In the genomic region with DNA sequence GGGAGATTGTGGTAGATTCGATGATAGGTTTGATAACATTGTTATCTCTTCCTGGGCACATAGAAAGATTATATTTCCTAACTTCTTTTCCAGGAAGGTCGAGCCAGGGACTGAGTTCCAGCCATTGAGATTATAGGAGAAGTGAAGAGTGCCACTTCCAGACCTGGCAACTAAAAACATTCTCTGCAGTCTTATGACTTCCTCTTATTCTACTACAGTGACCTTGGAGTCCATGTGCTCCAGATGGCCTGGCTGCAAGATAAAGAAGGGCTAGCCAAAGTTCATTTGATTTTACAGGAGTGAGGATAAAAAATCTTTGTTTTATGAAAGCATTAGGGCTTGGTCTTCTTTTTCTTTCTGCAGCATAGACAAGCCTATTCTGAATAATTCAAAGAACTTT, we compare ENCODE assay signal across 18 cellular contexts.
A peak's percentile ranks its signal among the peaks of the same experiment; 100 is the strongest.
DNase-seq lines count a peak whose midpoint lies in the region; ATAC-seq, FAIRE-seq and TF ChIP-seq lines count a peak whose summit lies in the region.
"Had no signal": no experiment of that assay in that cellular context is flagged by ENCODE, and none has a peak within 500 bp of the region (broad histone marks: within the 10 kb centered on the region; RNA-seq: fewer than 3 reads in every experiment).

No MANE protein-coding gene starts in this region.

- H3K4me1 ChIP-seq in H1 (replicated peaks in 1 of 4; ENCODE audit: control insufficient read depth in 3 of 4, insufficient read depth in 4 of 4, low read length in 3 of 4): 0 out of 7 replicates have a peak, but pooled peaks cover 0 to 2% (median 0%) of the 10 kb centered on the region in 4 experiments

- H3K56ac ChIP-seq in H1 (replicated peaks; ENCODE audit: insufficient read length, low read depth, low read length): no peak overlapping the region

- H3K79me1 ChIP-seq in H1 (ENCODE audit: low read depth, low read length): no peaks in the 10 kb centered on the region

- TF ChIP-seq EP300 in H1 (IDR thresholded peaks at IDR 0.05; ENCODE audit: borderline replicate concordance in 1 of 2, low read depth in 2 of 2, low read length in 2 of 2): no peak

- H4K8ac ChIP-seq in H1 (ENCODE audit: extremely low read depth, insufficient read depth, low read length): no peak overlapping the region

- no peak overlapping the region for H3K27ac ChIP-seq in H1 (ENCODE audit: low read depth, low read length)

- no peak overlapping the region for H3K4ac ChIP-seq in H1 (replicated peaks; ENCODE audit: insufficient read length, low read depth, low read length)

- H4K91ac ChIP-seq in H1 (replicated peaks; ENCODE audit: insufficient read length, low read length): no peak overlapping the region

- 100% methylated on average over 2 of the region's 2 CpGs; no CpG with 5 or more reads in 1 of the 2 experiments for WGBS in H1 (ENCODE audit: extremely low coverage in 1 of 2, insufficient coverage in 1 of 2, insufficient read length in 1 of 2, insufficient replicate concordance in 2 of 2, low coverage in 1 of 2, low lambda C conversion rate in 2 of 2, missing lambda C conversion rate in 1 of 2), 2 experiments

- no peak overlapping the region for H3K14ac ChIP-seq in H1 (ENCODE audit: insufficient read length)

- POLR2A ChIA-PET in H1 (lab: Charles Lee; ENCODE audit: partially characterized antibody): no interaction called here

- no peaks in the 10 kb centered on the region for H3K27me3 ChIP-seq in H1 (replicated peaks in 1 of 4; ENCODE audit: control insufficient read depth in 3 of 4, extremely low read depth in 1 of 4, insufficient read depth in 3 of 4, low read length in 3 of 4)

- no peak for TF ChIP-seq CTCF in H1 (IDR thresholded peaks at IDR 0.05; ENCODE audit: control extremely low read depth in 1 of 3, insufficient read depth in 1 of 3, low read depth in 1 of 3, low read length in 3 of 3)
- TF ChIP-seq CTCF in GM20000 (IDR thresholded peaks at IDR 0.05; ENCODE audit: extremely low read depth, missing control alignments): no peak

- H2BK15ac ChIP-seq in H1 (ENCODE audit: low read length): no peak overlapping the region

- H2BK20ac ChIP-seq in H1 (ENCODE audit: low read length): 0 out of 2 replicates have a peak overlapping the region, but pooled peaks have one; percentile 27

- no peak overlapping the region for H3K23ac ChIP-seq in H1 (ENCODE audit: insufficient read length)

- no peaks in the 10 kb centered on the region for H4K20me1 ChIP-seq in H1 (replicated peaks in 1 of 2; ENCODE audit: control insufficient read depth in 1 of 2, insufficient read depth in 2 of 2, low read length in 2 of 2)

- CTCF ChIA-PET in H1 (lab: Charles Lee; ENCODE audit: partially characterized antibody): no interaction called here

- H2AK5ac ChIP-seq in H1 (ENCODE audit: low read depth, low read length): no peak overlapping the region

- DNase-seq in GF-D8 (lab: John Stamatoyannopoulos, UW) (peak; percentile 82), NCI-H446 treated with DMSO at 0.1 percent for 48 hours (lab: John Stamatoyannopoulos, UW) (peak; percentile 36), H1 (ENCODE audit: low read depth in 1 of 2, low spot score in 2 of 2) (no peak), pulmonary artery endothelial cell (ENCODE audit: low read depth, low spot score) (peak; percentile 49), NCI-H2196 (lab: John Stamatoyannopoulos, UW; ENCODE audit: unreplicated experiment) (no peak), GM20000 (ENCODE audit: low spot score) (no peak)
- DNase-seq: Calu3; CD4-positive, alpha-beta T cell; DND-41; IMR-90; NCI-H1436 treated with DMSO at 0.1 percent for 48 hours; NCI-H2107; NCI-H774; SIG-M5; SW 1271 had no signal

- no peak overlapping the region for H3K4me2 ChIP-seq in H1 (ENCODE audit: insufficient read depth in 1 of 2, low read depth in 2 of 2, low read length in 2 of 2)

- H3K79me2 ChIP-seq in H1 (ENCODE audit: control insufficient read depth in 1 of 2, insufficient read depth in 2 of 2, low read length in 2 of 2): no peaks in the 10 kb centered on the region

- H4K5ac ChIP-seq in H1 (ENCODE audit: insufficient read length, low read depth, low read length): no peak overlapping the region

- H3K18ac ChIP-seq in H1 (ENCODE audit: extremely low read depth, low read length): no peak overlapping the region

- no peak overlapping the region for H3K4me3 ChIP-seq in H1 (ENCODE audit: extremely low read depth in 1 of 4, insufficient read depth in 2 of 4, low read depth in 3 of 4, low read length in 4 of 4)
- H3K4me3 ChIP-seq: HAP-1 had no signal

- no peaks in the 10 kb centered on the region for H3K9me3 ChIP-seq in H1 (ENCODE audit: insufficient read depth in 2 of 2, low read depth in 1 of 2, low read length in 1 of 2)
- H3K9me3 ChIP-seq: HAP-1 had no signal

- H3K9ac ChIP-seq in H1 (replicated peaks in 1 of 4; ENCODE audit: extremely low read depth in 1 of 4, low read depth in 3 of 4, low read length in 3 of 4): no peak overlapping the region

- no peaks in the 10 kb centered on the region; a peak in 1 of 8 replicates for H3K36me3 ChIP-seq in H1 (ENCODE audit: control insufficient read depth in 2 of 4, insufficient read depth in 4 of 4, low read length in 3 of 4)
- H3K36me3 ChIP-seq: HAP-1 had no signal

- no peak for ATAC-seq in HG02885 (IDR thresholded peaks at IDR 0.05; ENCODE audit: poor library complexity, unreplicated experiment)

- H2BK5ac ChIP-seq in H1 (ENCODE audit: low read depth, low read length): no peak overlapping the region

- no peaks in the 10 kb centered on the region for H3K23me2 ChIP-seq in H1 (ENCODE audit: low read depth, low read length)

- TF ChIP-seq POLR2A in H1 (IDR thresholded peaks at IDR 0.05; ENCODE audit: control extremely low read depth in 1 of 2, low read depth in 2 of 2, low read length in 2 of 2): no peak

- FAIRE-seq in H1 (lab: Jason Lieb, UNC): no peak
- FAIRE-seq: RCC 7860 had no signal

- no peak for TF ChIP-seq RAD21 in H1 (IDR thresholded peaks at IDR 0.05 in 1 of 2, conservative IDR thresholded peaks at IDR 0.05 in 1 of 2; ENCODE audit: low read depth in 2 of 2, low read length in 2 of 2)

- no peak overlapping the region for H2BK120ac ChIP-seq in H1 (replicated peaks; ENCODE audit: low read depth, low read length)

- no peak overlapping the region for H2BK12ac ChIP-seq in H1 (ENCODE audit: low read depth, low read length)

- no peak overlapping the region for H2AFZ ChIP-seq in H1 (ENCODE audit: low read length)

TF ChIP-seq in H1, 55 proteins besides CTCF, POLR2A, EP300 and RAD21:
- TF ChIP-seq POU5F1 (IDR thresholded peaks at IDR 0.05; ENCODE audit: low read depth, low read length) (no peak), TAF7 (optimal IDR thresholded peaks at IDR 0.05; ENCODE audit: borderline replicate concordance, low read depth, low read length) (no peak), ATF3 (IDR thresholded peaks at IDR 0.05; ENCODE audit: insufficient read depth, low read depth, low read length) (no peak), SRF (IDR thresholded peaks at IDR 0.05; ENCODE audit: low read depth, low read length) (no peak)

Comparison
In these comparisons a context has a peak if more than half of its experiments do, and no peak if none do; other contexts are left out.
1. DNase-seq: peak in GF-D8 (single experiment), NCI-H446 treated with DMSO at 0.1 percent for 48 hours (single experiment) and pulmonary artery endothelial cell (single experiment); none in H1 (0 of 2), NCI-H2196 (single experiment) and GM20000 (single experiment).